8 cellular contexts compared by ENCODE assay signal in the genomic region with DNA sequence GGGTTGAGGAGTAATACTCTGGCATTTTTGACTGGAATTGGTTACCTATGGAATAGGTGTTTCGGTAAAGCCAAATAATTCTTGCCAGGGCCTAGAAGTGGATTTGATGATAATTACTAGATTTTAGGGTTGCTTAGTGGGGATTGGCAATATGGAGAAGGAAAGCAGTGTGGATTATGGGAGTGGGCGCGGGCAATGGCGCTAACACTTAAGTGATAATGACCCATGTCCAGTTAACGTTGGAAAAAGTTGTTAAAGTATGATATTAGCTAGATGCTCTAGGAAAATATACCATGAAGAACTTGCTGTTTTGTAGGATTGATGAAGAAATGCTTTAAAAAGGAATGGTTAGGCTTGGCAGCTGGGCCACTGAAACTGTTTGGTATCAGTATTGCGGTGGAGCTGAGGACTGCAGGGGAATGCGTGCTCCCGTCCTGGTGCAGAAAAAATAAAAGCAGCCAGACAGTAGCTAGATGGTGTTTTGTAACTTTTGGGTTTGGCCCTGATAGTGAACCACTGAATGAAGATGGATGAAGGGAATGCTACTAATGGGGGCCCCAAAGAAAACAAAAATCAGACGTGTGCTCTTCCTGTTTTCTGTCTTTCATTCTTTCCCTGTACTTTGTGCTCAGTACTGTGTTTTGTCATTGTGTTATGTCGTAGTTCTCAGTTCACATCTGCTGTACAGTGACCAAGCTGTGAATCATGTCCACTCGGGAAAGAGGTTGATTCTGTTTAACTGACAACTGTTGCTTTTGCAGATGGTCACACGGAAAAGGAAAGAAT. TPM values are rescaled to one million over a fixed set of nuclear protein-coding genes. Genes with fewer than 3 reads are reported as not detected.
DNase-seq lines count a peak whose midpoint lies in the region; ATAC-seq and TF ChIP-seq lines count a peak whose summit lies in the region.

No MANE protein-coding gene starts in this region.

- no peaks in the 10 kb centered on the region for H3K9me2 ChIP-seq in SU-DHL-6 (replicated peaks; ENCODE audit: insufficient read depth, low read length)

- TF ChIP-seq CTCF in BJ (IDR thresholded peaks at IDR 0.05; ENCODE audit: insufficient read depth, low read depth, low read length): peak; percentile 22
- TF ChIP-seq CTCF in SU-DHL-6 (IDR thresholded peaks at IDR 0.05; ENCODE audit: insufficient read depth, low read length, poor library complexity, severe bottlenecking): no peak
- TF ChIP-seq CTCF in coronary artery (IDR thresholded peaks at IDR 0.05): no peak
- TF ChIP-seq CTCF in lower leg skin (IDR thresholded peaks at IDR 0.05): no peak

- WGBS in lower leg skin, 2 donors: 7 to 9% methylated on average over 12 of the region's 12 CpGs

- no peak for TF ChIP-seq POLR2A in lower leg skin (IDR thresholded peaks at IDR 0.05)

- POLR2A ChIA-PET in BJ (lab: Charles Lee): no interaction called here

- H2AFZ ChIP-seq in SU-DHL-6 (ENCODE audit: low read depth, low read length, severe bottlenecking): peak overlapping the region; percentile 77

- CTCF ChIA-PET in BJ (lab: Yijun Ruan, JAX): interaction anchor here (0.7 to 1.8 kb wide), 5 partner anchors 12 to 43 kb away, joined by 3 to 9 read pairs (median 5); no protein-coding TSS in a partner anchor

- H3K36me3 ChIP-seq in BJ (ENCODE audit: control insufficient read depth, insufficient read depth, low read length) (no peaks in the 10 kb centered on the region), SU-DHL-6 (ENCODE audit: low read length) (no peaks in the 10 kb centered on the region)

- no peaks in the 10 kb centered on the region for H3K9me3 ChIP-seq in SU-DHL-6 (ENCODE audit: insufficient read depth, low read length)

- H3K79me2 ChIP-seq in SU-DHL-6 (ENCODE audit: insufficient read depth, low read length): peaks cover 44% of the 10 kb centered on the region

- DNase-seq in BJ (ENCODE audit: low read depth) (no peak), coronary artery (ENCODE audit: low spot score) (no peak), lower leg skin (ENCODE audit: low spot score in 2 of 2) (peak in 1 of 2 donors; percentile 19), SHP77 (lab: John Stamatoyannopoulos, UW) (no peak)
- peak; percentile 31 for DNase-seq in stimulated activated naive CD8-positive, alpha-beta T cell treated with anti-CD3 and anti-CD28 coated beads, Interleukin-15, Interleukin-2, amounts not matched to agents 100 U/mL and 50 U/mL, for 24 hours

- intact Hi-C loops in lower leg skin (cut with DNase I; ENCODE audit: low total_unique reads): no loop called here

- H3K27me3 ChIP-seq in BJ (ENCODE audit: control insufficient read depth, insufficient read depth, low read length): 0 out of 2 replicates have a peak, but pooled peaks cover 1% of the 10 kb centered on the region
- H3K27me3 ChIP-seq in SU-DHL-6 (ENCODE audit: low read length): no peaks in the 10 kb centered on the region

- peaks cover 25% of the 10 kb centered on the region for H4K20me1 ChIP-seq in SU-DHL-6 (ENCODE audit: low read depth, low read length)

- H3K4me3 ChIP-seq in BJ (ENCODE audit: low read depth, low read length): peak overlapping the region; percentile 89
- H3K4me3 ChIP-seq in SU-DHL-6 (ENCODE audit: insufficient read depth, low read length, poor library complexity, severe bottlenecking): peak overlapping the region; percentile 99
- peak overlapping the region; percentile 97 for H3K4me3 ChIP-seq in coronary artery
- peak overlapping the region; percentile 73 for H3K4me3 ChIP-seq in lower leg skin (ENCODE audit: low read depth, poor library complexity, severe bottlenecking)

- ATAC-seq in GM19023 (IDR thresholded peaks at IDR 0.05; ENCODE audit: unreplicated experiment) (peak; percentile 28), HG03354 (IDR thresholded peaks at IDR 0.05; ENCODE audit: poor library complexity, severe bottlenecking, unreplicated experiment) (peak; percentile 41)
- no peak for ATAC-seq in stimulated activated naive CD8-positive, alpha-beta T cell treated with anti-CD3 and anti-CD28 coated beads, Interleukin-15, Interleukin-2, amounts not matched to agents 100 U/mL and 50 U/mL, for 24 hours

- H3F3A ChIP-seq in SU-DHL-6 (ENCODE audit: insufficient read depth): 0 out of 2 replicates have a peak, but pooled peaks cover 8% of the 10 kb centered on the region

- H3K9ac ChIP-seq in SU-DHL-6 (ENCODE audit: low read length): peak overlapping the region; percentile 94

- H3K27ac ChIP-seq in SU-DHL-6 (ENCODE audit: low read depth, low read length) (no peak overlapping the region), coronary artery (peak overlapping the region; percentile 39 to 87)

- peak overlapping the region; percentile 97 for H3K4me2 ChIP-seq in SU-DHL-6 (ENCODE audit: low read depth, low read length, poor library complexity, severe bottlenecking)

RNA-seq across cellular contexts. Expression of a gene that starts 0.9 kb away (rescaled TPM):
- polyA plus RNA-seq in BJ (2011; rRNA removed): 7.5 and 14.3 TPM in 2 replicates
- 3.1 and 9.8 TPM in 2 replicates for polyA minus RNA-seq in BJ (2011; rRNA and poly(A)+ RNA removed)
- 10 to 100 TPM; 11.6 to 13.6 (median 12.5) TPM for total RNA-seq in lower leg skin
